ENCODE assay signal across 1 cellular context in genomic region chr12:49740930-49741881, GRCh38.
TF ChIP-seq lines count a peak whose summit lies in the region.

A gene with protein sequence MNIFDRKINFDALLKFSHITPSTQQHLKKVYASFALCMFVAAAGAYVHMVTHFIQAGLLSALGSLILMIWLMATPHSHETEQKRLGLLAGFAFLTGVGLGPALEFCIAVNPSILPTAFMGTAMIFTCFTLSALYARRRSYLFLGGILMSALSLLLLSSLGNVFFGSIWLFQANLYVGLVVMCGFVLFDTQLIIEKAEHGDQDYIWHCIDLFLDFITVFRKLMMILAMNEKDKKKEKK (plus strand): TSS chr12:49741557. CDS start chr12:49752494, 10,937 bp downstream.

TF ChIP-seq in K562, 482 proteins besides CTCF, POLR2A, EP300 and RAD21 (continued from another document and continues in another):
- no peak for TF ChIP-seq ZNF274 (IDR thresholded peaks at IDR 0.05; ENCODE audit: borderline replicate concordance, low read depth, low read length)
- TF ChIP-seq PHB2 (IDR thresholded peaks at IDR 0.05; ENCODE audit: low read depth), result no peak
- no peak for TF ChIP-seq DMBX1 (CRISPR knock-in tag; IDR thresholded peaks at IDR 0.05; ENCODE audit: borderline replicate concordance)
- no peak for TF ChIP-seq CHD1 (IDR thresholded peaks at IDR 0.05; ENCODE audit: low read length)
- TF ChIP-seq MAFK (IDR thresholded peaks at IDR 0.05; ENCODE audit: low read length), result peak; percentile 4; the same call in 1 of the 2 replicates
- peak; percentile 93 to 94 for TF ChIP-seq NRF1 (conservative IDR thresholded peaks at IDR 0.05 in 1 of 2, IDR thresholded peaks at IDR 0.05 in 1 of 2)
- TF ChIP-seq ZNF445 (CRISPR knock-in tag; IDR thresholded peaks at IDR 0.05; ENCODE audit: low read depth), result no peak
- TF ChIP-seq, protein P1, sequence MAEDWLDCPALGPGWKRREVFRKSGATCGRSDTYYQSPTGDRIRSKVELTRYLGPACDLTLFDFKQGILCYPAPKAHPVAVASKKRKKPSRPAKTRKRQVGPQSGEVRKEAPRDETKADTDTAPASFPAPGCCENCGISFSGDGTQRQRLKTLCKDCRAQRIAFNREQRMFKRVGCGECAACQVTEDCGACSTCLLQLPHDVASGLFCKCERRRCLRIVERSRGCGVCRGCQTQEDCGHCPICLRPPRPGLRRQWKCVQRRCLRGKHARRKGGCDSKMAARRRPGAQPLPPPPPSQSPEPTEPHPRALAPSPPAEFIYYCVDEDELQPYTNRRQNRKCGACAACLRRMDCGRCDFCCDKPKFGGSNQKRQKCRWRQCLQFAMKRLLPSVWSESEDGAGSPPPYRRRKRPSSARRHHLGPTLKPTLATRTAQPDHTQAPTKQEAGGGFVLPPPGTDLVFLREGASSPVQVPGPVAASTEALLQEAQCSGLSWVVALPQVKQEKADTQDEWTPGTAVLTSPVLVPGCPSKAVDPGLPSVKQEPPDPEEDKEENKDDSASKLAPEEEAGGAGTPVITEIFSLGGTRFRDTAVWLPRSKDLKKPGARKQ (CRISPR knock-in tag; IDR thresholded peaks at IDR 0.05), result peak; percentile 98
- TF ChIP-seq SREBF2 (CRISPR knock-in tag; IDR thresholded peaks at IDR 0.05), result no peak
- peak in 1 of 2 experiments; percentile 80; a peak in 1 of 3 replicates for TF ChIP-seq CBX3 (IDR thresholded peaks at IDR 0.05; ENCODE audit: borderline replicate concordance in 1 of 2, low read length in 2 of 2)
- TF ChIP-seq GABPA (tag; conservative IDR thresholded peaks at IDR 0.05; ENCODE audit: low read depth), result peak; percentile 97
- TF ChIP-seq GTF2B (IDR thresholded peaks at IDR 0.05; ENCODE audit: extremely low read depth, insufficient read length), result no peak
- no peak for TF ChIP-seq MCM5 (IDR thresholded peaks at IDR 0.05; ENCODE audit: low read depth)
- TF ChIP-seq ZNF311 (CRISPR knock-in tag; IDR thresholded peaks at IDR 0.05), result no peak
- TF ChIP-seq, protein P2, sequence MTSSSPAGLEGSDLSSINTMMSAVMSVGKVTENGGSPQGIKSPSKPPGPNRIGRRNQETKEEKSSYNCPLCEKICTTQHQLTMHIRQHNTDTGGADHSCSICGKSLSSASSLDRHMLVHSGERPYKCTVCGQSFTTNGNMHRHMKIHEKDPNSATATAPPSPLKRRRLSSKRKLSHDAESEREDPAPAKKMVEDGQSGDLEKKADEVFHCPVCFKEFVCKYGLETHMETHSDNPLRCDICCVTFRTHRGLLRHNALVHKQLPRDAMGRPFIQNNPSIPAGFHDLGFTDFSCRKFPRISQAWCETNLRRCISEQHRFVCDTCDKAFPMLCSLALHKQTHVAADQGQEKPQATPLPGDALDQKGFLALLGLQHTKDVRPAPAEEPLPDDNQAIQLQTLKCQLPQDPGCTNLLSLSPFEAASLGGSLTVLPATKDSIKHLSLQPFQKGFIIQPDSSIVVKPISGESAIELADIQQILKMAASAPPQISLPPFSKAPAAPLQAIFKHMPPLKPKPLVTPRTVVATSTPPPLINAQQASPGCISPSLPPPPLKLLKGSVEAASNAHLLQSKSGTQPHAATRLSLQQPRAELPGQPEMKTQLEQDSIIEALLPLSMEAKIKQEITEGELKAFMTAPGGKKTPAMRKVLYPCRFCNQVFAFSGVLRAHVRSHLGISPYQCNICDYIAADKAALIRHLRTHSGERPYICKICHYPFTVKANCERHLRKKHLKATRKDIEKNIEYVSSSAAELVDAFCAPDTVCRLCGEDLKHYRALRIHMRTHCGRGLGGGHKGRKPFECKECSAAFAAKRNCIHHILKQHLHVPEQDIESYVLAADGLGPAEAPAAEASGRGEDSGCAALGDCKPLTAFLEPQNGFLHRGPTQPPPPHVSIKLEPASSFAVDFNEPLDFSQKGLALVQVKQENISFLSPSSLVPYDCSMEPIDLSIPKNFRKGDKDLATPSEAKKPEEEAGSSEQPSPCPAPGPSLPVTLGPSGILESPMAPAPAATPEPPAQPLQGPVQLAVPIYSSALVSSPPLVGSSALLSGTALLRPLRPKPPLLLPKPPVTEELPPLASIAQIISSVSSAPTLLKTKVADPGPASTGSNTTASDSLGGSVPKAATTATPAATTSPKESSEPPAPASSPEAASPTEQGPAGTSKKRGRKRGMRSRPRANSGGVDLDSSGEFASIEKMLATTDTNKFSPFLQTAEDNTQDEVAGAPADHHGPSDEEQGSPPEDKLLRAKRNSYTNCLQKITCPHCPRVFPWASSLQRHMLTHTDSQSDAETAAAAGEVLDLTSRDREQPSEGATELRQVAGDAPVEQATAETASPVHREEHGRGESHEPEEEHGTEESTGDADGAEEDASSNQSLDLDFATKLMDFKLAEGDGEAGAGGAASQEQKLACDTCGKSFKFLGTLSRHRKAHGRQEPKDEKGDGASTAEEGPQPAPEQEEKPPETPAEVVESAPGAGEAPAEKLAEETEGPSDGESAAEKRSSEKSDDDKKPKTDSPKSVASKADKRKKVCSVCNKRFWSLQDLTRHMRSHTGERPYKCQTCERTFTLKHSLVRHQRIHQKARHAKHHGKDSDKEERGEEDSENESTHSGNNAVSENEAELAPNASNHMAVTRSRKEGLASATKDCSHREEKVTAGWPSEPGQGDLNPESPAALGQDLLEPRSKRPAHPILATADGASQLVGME (CRISPR knock-in tag; IDR thresholded peaks at IDR 0.05), result no peak
- no peak; the same call in 1 of the 2 replicates for TF ChIP-seq NFE2 (IDR thresholded peaks at IDR 0.05; ENCODE audit: low read depth)
- no peak for TF ChIP-seq ZNF707 (CRISPR knock-in tag; conservative IDR thresholded peaks at IDR 0.05)
- TF ChIP-seq ZNF695 (CRISPR knock-in tag; IDR thresholded peaks at IDR 0.05), result no peak
- TF ChIP-seq, protein P3, sequence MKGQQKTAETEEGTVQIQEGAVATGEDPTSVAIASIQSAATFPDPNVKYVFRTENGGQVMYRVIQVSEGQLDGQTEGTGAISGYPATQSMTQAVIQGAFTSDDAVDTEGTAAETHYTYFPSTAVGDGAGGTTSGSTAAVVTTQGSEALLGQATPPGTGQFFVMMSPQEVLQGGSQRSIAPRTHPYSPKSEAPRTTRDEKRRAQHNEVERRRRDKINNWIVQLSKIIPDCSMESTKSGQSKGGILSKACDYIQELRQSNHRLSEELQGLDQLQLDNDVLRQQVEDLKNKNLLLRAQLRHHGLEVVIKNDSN (CRISPR knock-in tag; IDR thresholded peaks at IDR 0.05), result no peak; the same call in 1 of the 2 replicates
- TF ChIP-seq ZNF589 (CRISPR knock-in tag; IDR thresholded peaks at IDR 0.05; ENCODE audit: low read depth), result no peak; the same call in 1 of the 2 replicates
- no peak for TF ChIP-seq STAT5A (IDR thresholded peaks at IDR 0.05; ENCODE audit: borderline replicate concordance, low read length)
- TF ChIP-seq ZNF561 (CRISPR knock-in tag; conservative IDR thresholded peaks at IDR 0.05), result no peak
- no peak for TF ChIP-seq ETV6 (IDR thresholded peaks at IDR 0.05; ENCODE audit: borderline replicate concordance in 1 of 2, low read depth in 2 of 2, low read length in 1 of 2)
- TF ChIP-seq ETV6 (CRISPR knock-in tag; IDR thresholded peaks at IDR 0.05; ENCODE audit: borderline replicate concordance), result no peak
- TF ChIP-seq HDAC2 (IDR thresholded peaks at IDR 0.05), result peak; percentile 75
- no peak for TF ChIP-seq WHSC1 (IDR thresholded peaks at IDR 0.05; ENCODE audit: low read length)
- peak; percentile 62; the same call in 1 of the 2 replicates for TF ChIP-seq NCOA1 (IDR thresholded peaks at IDR 0.05; ENCODE audit: low read depth)
- no peak for TF ChIP-seq CREBBP (IDR thresholded peaks at IDR 0.05; ENCODE audit: low read depth, low read length)
- no peak for TF ChIP-seq ARID3B (CRISPR knock-in tag; IDR thresholded peaks at IDR 0.05; ENCODE audit: borderline replicate concordance)
- peak; percentile 95 for TF ChIP-seq ELF4 (CRISPR knock-in tag; IDR thresholded peaks at IDR 0.05)
- peak; percentile 96 for TF ChIP-seq ZBTB40 (IDR thresholded peaks at IDR 0.05)
- no peak for TF ChIP-seq ZBTB40 (CRISPR knock-in tag; IDR thresholded peaks at IDR 0.05)
- no peak; the same call in 1 of the 2 replicates for TF ChIP-seq LEF1 (IDR thresholded peaks at IDR 0.05)
- TF ChIP-seq XRCC5 (IDR thresholded peaks at IDR 0.05; ENCODE audit: low read depth, low read length), result peak; percentile 90
- TF ChIP-seq ZNF511 (CRISPR knock-in tag; IDR thresholded peaks at IDR 0.05), result peak; percentile 82
